Comparison of ENCODE assay signal across 29 cellular contexts in the genomic region with DNA sequence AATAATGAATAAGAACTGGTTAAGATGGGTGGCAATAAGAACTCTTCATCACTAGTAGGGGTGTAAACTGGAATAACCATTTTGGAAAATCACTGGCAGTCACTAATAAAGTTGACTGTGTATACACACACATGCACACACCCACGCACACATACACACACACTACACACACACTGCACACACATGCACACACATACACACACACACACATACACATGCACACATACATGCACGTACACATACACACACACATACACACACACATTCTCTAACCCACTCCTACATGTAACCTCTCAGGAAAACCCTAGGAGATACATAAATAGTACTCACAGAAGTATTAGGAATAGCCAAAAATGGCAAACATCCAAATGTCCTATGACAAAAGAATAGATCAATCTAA.
"Had no signal": no experiment of that assay in that cellular context is flagged by ENCODE, and none has a peak within 500 bp of the region (broad histone marks: within the 10 kb centered on the region; RNA-seq: fewer than 3 reads in every experiment).

No MANE protein-coding gene starts in this region.

- FAIRE-seq: astrocyte, colon had no signal

- H3K27me3 Mint-ChIP-seq: activated B cell treated with CpG ODN at 0.5 μM for 24 hours; activated CD8-positive, alpha-beta T cell treated with anti-CD3 and anti-CD28 coated beads for 36 hours; activated naive CD8-positive, alpha-beta T cell; activated T-helper 17 cell treated with anti-CD3 and anti-CD28 coated beads, Interleukin-2, amount 50 U/mL, for 72 hours; effector memory CD8-positive, alpha-beta T cell had no signal

- H3K27ac Mint-ChIP-seq: activated B cell treated with CpG ODN at 0.5 μM for 24 hours; activated CD8-positive, alpha-beta T cell treated with anti-CD3 and anti-CD28 coated beads for 36 hours; activated naive CD8-positive, alpha-beta T cell; activated T-helper 17 cell treated with anti-CD3 and anti-CD28 coated beads, Interleukin-2, amount 50 U/mL, for 72 hours; effector memory CD8-positive, alpha-beta T cell had no signal

- H3K4me3 Mint-ChIP-seq: activated B cell treated with CpG ODN at 0.5 μM for 24 hours; activated CD8-positive, alpha-beta T cell treated with anti-CD3 and anti-CD28 coated beads for 36 hours; activated naive CD8-positive, alpha-beta T cell; activated T-cell treated with anti-CD3 and anti-CD28 coated beads, Interleukin-2, amount 50 U/mL, for 4 hours; activated T-helper 17 cell treated with anti-CD3 and anti-CD28 coated beads, Interleukin-2, amount 50 U/mL, for 72 hours; effector memory CD8-positive, alpha-beta T cell had no signal

- H3K27ac ChIP-seq: brain microvascular endothelial cell, esophagus muscularis mucosa, foreskin keratinocyte, gastroesophageal sphincter, WERI-Rb-1 had no signal

- H3K4me1 Mint-ChIP-seq: activated B cell treated with CpG ODN at 0.5 μM for 24 hours; activated T-helper 17 cell treated with anti-CD3 and anti-CD28 coated beads, Interleukin-2, amount 50 U/mL, for 72 hours had no signal

- DNase-seq: activated B cell treated with CpG ODN at 0.5 μM for 24 hours; activated CD4-positive, alpha-beta T cell treated with anti-CD3 and anti-CD28 coated beads for 48 hours; activated CD4-positive, alpha-beta T cell treated with anti-CD3 and anti-CD28 coated beads, Interleukin-2, amount 50 U/mL, for 1 hour; activated CD4-positive, alpha-beta T cell treated with anti-CD3 and anti-CD28 coated beads, Interleukin-2, amount 50 U/mL, for 48 hours; activated CD8-positive, alpha-beta memory T cell treated with anti-CD3 and anti-CD28 coated beads for 24 hours; activated CD8-positive, alpha-beta T cell treated with anti-CD3 and anti-CD28 coated beads for 36 hours; activated effector memory CD4-positive, alpha-beta T cell treated with Interleukin-2 at 50 U/mL for 16 hours; activated gamma-delta T cell treated with Interleukin-2 at 50 U/mL for 16 hours; activated naive CD4-positive, alpha-beta T cell treated with anti-CD3 and anti-CD28 coated beads, Interleukin-2, amount 50 U/mL, for 16 hours; activated naive CD4-positive, alpha-beta T cell treated with Interleukin-2 at 50 U/mL for 16 hours; activated T-cell treated with anti-CD3 and anti-CD28 coated beads, Interleukin-2, amount 50 U/mL, for 4 hours; amniotic stem cell; brain microvascular endothelial cell; cortex of kidney; dermis blood vessel endothelial cell; effector CD4-positive, alpha-beta T cell; effector memory CD8-positive, alpha-beta T cell; erythroblast; foreskin keratinocyte; head of caudate nucleus; T-helper 2 cell; WERI-Rb-1 had no signal

- ATAC-seq: activated CD4-positive, CD25-positive, alpha-beta regulatory T cell treated with anti-CD3 and anti-CD28 coated beads, Interleukin-2, amount 50 U/mL, for 24 hours; activated CD8-positive, alpha-beta T cell treated with anti-CD3 and anti-CD28 coated beads for 36 hours; activated T-cell treated with anti-CD3 and anti-CD28 coated beads, Interleukin-2, amount 50 U/mL, for 4 hours; activated T-helper 17 cell treated with anti-CD3 and anti-CD28 coated beads, Interleukin-2, amount 50 U/mL, for 72 hours; effector memory CD8-positive, alpha-beta T cell; foreskin keratinocyte; gastroesophageal sphincter had no signal
